28 cellular contexts compared by ENCODE assay signal in the genomic region with DNA sequence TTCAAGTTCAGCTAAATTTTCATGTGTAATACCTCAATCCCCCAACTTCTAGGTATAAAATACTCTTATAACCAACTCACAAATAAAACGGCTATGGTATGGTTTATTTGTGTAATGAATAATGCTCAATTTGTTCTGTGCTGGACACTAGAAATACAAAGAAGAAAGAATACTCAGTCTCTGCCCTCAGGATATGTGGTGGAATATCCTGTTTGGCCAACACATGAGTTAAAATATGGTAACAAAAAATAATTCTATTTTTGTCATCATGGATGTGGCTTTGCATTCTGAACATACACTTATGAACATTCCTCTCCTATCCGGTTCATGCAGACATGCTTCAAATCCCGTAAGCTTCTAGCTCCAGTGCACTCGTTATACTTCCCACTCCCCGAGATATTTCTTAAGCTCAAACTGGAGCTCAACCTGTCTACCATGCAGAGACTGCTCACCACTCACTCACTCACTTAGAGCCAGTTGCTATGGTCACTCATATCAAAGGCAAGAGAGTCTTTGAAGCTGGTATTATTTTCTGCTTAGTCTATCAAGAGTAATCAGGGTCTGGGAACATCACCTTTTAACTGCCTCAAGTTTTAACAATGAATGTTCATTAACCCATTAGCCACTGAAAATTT. TPM values are rescaled to one million over a fixed set of nuclear protein-coding genes. Genes with fewer than 3 reads are reported as not detected.
DNase-seq lines count a peak whose midpoint lies in the region; ATAC-seq and TF ChIP-seq lines count a peak whose summit lies in the region.
"Had no signal": no experiment of that assay in that cellular context is flagged by ENCODE, and none has a peak within 500 bp of the region (broad histone marks: within the 10 kb centered on the region; RNA-seq: fewer than 3 reads in every experiment).

No MANE protein-coding gene starts in this region.

- peaks cover 3% of the 10 kb centered on the region for H3K4me1 ChIP-seq in right cardiac atrium (ENCODE audit: control insufficient read depth, insufficient read depth, low read length)
- peaks cover 29% of the 10 kb centered on the region for H3K4me1 ChIP-seq in psoas muscle
- H3K4me1 ChIP-seq: testis, uterus had no signal

- no peaks in the 10 kb centered on the region for H3K27me3 Mint-ChIP-seq in brain
- no peaks in the 10 kb centered on the region for H3K27me3 Mint-ChIP-seq in stimulated activated naive B cell treated with anti-CD40 and anti-IgM and Interleukin-4, amounts not matched to agents 10 μg/mL and 1 μg/mL and 100 μg/mL, for 72 hours
- H3K27me3 Mint-ChIP-seq: activated B cell treated with CpG ODN at 0.5 μM for 24 hours; activated naive CD4-positive, alpha-beta T cell treated with anti-CD3 and anti-CD28 coated beads, Interleukin-2, amount 50 U/mL, for 24 hours; effector memory CD8-positive, alpha-beta T cell; stimulated activated memory B cell treated with anti-CD40 and anti-IgM and Interleukin-4, amounts not matched to agents 10 μg/mL and 1 μg/mL and 100 μg/mL, for 72 hours had no signal

- ATAC-seq in right cardiac atrium (peak; percentile 46 to 53), psoas muscle (peak; percentile 59 to 76 (median 67))
- ATAC-seq in stimulated activated naive B cell treated with anti-CD40 and anti-IgM and Interleukin-4, amounts not matched to agents 10 μg/mL and 1 μg/mL and 100 μg/mL, for 72 hours (replicated peaks): no peak
- ATAC-seq: effector memory CD8-positive, alpha-beta T cell; gastroesophageal sphincter; HepG2; stimulated activated memory B cell treated with anti-CD40 and anti-IgM and Interleukin-4, amounts not matched to agents 10 μg/mL and 1 μg/mL and 100 μg/mL, for 72 hours had no signal

- H3K27ac Mint-ChIP-seq in brain: peak overlapping the region in 3 of 5 experiments; percentile 7 to 40 (median 23)
- H3K27ac Mint-ChIP-seq in stimulated activated naive B cell treated with anti-CD40 and anti-IgM and Interleukin-4, amounts not matched to agents 10 μg/mL and 1 μg/mL and 100 μg/mL, for 72 hours: no peak overlapping the region
- H3K27ac Mint-ChIP-seq: activated B cell treated with CpG ODN at 0.5 μM for 24 hours; activated naive CD4-positive, alpha-beta T cell treated with anti-CD3 and anti-CD28 coated beads, Interleukin-2, amount 50 U/mL, for 24 hours; effector memory CD8-positive, alpha-beta T cell; stimulated activated memory B cell treated with anti-CD40 and anti-IgM and Interleukin-4, amounts not matched to agents 10 μg/mL and 1 μg/mL and 100 μg/mL, for 72 hours had no signal

- TF ChIP-seq CTCF in brain (conservative IDR thresholded peaks at IDR 0.05): no peak
- no peak for TF ChIP-seq CTCF in psoas muscle (IDR thresholded peaks at IDR 0.05)

- no peak overlapping the region for H3K27ac ChIP-seq in right cardiac atrium (ENCODE audit: low read length)
- peak overlapping the region; percentile 41 for H3K27ac ChIP-seq in psoas muscle
- H3K27ac ChIP-seq: C4-2B, esophagus muscularis mucosa, gastroesophageal sphincter, HL-60, testis, uterus had no signal

- no peaks in the 10 kb centered on the region for H3K9me3 ChIP-seq in right cardiac atrium (ENCODE audit: control insufficient read depth, low read length)
- no peaks in the 10 kb centered on the region for H3K9me3 ChIP-seq in psoas muscle
- H3K9me3 ChIP-seq: esophagus muscularis mucosa, gastroesophageal sphincter, HAP-1, testis, uterus had no signal

- H3K4me3 ChIP-seq in right cardiac atrium (ENCODE audit: low read length) (no peak overlapping the region), psoas muscle (peak overlapping the region; percentile 6)
- H3K4me3 ChIP-seq: esophagus muscularis mucosa, gastroesophageal sphincter, HAP-1, lung, testis, uterus had no signal

- peaks cover 4 to 25% of the 10 kb centered on the region in 2 donors for H3K36me3 ChIP-seq in psoas muscle (ENCODE audit: insufficient read depth in 1 of 2, low read depth in 1 of 2)
- H3K36me3 ChIP-seq: esophagus muscularis mucosa, HAP-1, uterus had no signal

- 53% methylated on average over 5 of the region's 5 CpGs for WGBS in right cardiac atrium
- WGBS in psoas muscle, 3 donors: 25 to 48% (median 40%) methylated on average over 5 of the region's 5 CpGs

- H3K9me3 Mint-ChIP-seq in brain: no peaks in the 10 kb centered on the region
- no peaks in the 10 kb centered on the region for H3K9me3 Mint-ChIP-seq in stimulated activated naive B cell treated with anti-CD40 and anti-IgM and Interleukin-4, amounts not matched to agents 10 μg/mL and 1 μg/mL and 100 μg/mL, for 72 hours
- H3K9me3 Mint-ChIP-seq: activated naive CD4-positive, alpha-beta T cell treated with anti-CD3 and anti-CD28 coated beads, Interleukin-2, amount 50 U/mL, for 24 hours; effector memory CD8-positive, alpha-beta T cell; stimulated activated memory B cell treated with anti-CD40 and anti-IgM and Interleukin-4, amounts not matched to agents 10 μg/mL and 1 μg/mL and 100 μg/mL, for 72 hours had no signal

- H3K4me3 Mint-ChIP-seq in brain: peak overlapping the region in 1 of 5 experiments; percentile 9
- no peak overlapping the region for H3K4me3 Mint-ChIP-seq in stimulated activated naive B cell treated with anti-CD40 and anti-IgM and Interleukin-4, amounts not matched to agents 10 μg/mL and 1 μg/mL and 100 μg/mL, for 72 hours
- H3K4me3 Mint-ChIP-seq: activated B cell treated with CpG ODN at 0.5 μM for 24 hours; activated naive CD4-positive, alpha-beta T cell treated with anti-CD3 and anti-CD28 coated beads, Interleukin-2, amount 50 U/mL, for 24 hours; effector memory CD8-positive, alpha-beta T cell; stimulated activated memory B cell treated with anti-CD40 and anti-IgM and Interleukin-4, amounts not matched to agents 10 μg/mL and 1 μg/mL and 100 μg/mL, for 72 hours had no signal

- intact Hi-C loops in right cardiac atrium (cut with DNase I): no loop called here
- intact Hi-C loops in psoas muscle (cut with DNase I): no loop called here

- peaks cover 67% of the 10 kb centered on the region for H3K36me3 Mint-ChIP-seq in brain
- peaks cover 8 to 13% of the 10 kb centered on the region in 2 donors for H3K36me3 Mint-ChIP-seq in stimulated activated naive B cell treated with anti-CD40 and anti-IgM and Interleukin-4, amounts not matched to agents 10 μg/mL and 1 μg/mL and 100 μg/mL, for 72 hours

- H3K27me3 ChIP-seq in right cardiac atrium (ENCODE audit: control insufficient read depth, insufficient read depth): no peaks in the 10 kb centered on the region
- no peaks in the 10 kb centered on the region for H3K27me3 ChIP-seq in psoas muscle (ENCODE audit: insufficient read depth in 3 of 3, low read length in 2 of 3)
- H3K27me3 ChIP-seq: esophagus muscularis mucosa, gastroesophageal sphincter, testis, uterus had no signal

- H3K4me1 Mint-ChIP-seq in brain: peaks cover 12% of the 10 kb centered on the region
- peaks cover 0 to 5% of the 10 kb centered on the region in 2 donors for H3K4me1 Mint-ChIP-seq in stimulated activated naive B cell treated with anti-CD40 and anti-IgM and Interleukin-4, amounts not matched to agents 10 μg/mL and 1 μg/mL and 100 μg/mL, for 72 hours
- H3K4me1 Mint-ChIP-seq: activated B cell treated with CpG ODN at 0.5 μM for 24 hours; activated naive CD4-positive, alpha-beta T cell treated with anti-CD3 and anti-CD28 coated beads, Interleukin-2, amount 50 U/mL, for 24 hours; stimulated activated memory B cell treated with anti-CD40 and anti-IgM and Interleukin-4, amounts not matched to agents 10 μg/mL and 1 μg/mL and 100 μg/mL, for 72 hours had no signal

- peak; percentile 37 for DNase-seq in LHCN-M2 (ENCODE audit: low read depth)
- no peak for DNase-seq in right cardiac atrium
- no peak for DNase-seq in psoas muscle
- DNase-seq in stimulated activated naive B cell treated with anti-CD40 and anti-IgM and Interleukin-4, amounts not matched to agents 10 μg/mL and 1 μg/mL and 100 μg/mL, for 72 hours: no peak
- no peak for DNase-seq in 8988T
- no peak for DNase-seq in stimulated activated CD4-positive, alpha-beta T cell treated with anti-CD3 and anti-CD28 coated beads, Interleukin-4, amount 100 ng/mL, for 24 hours
- DNase-seq: activated B cell treated with CpG ODN at 0.5 μM for 24 hours; activated CD4-positive, alpha-beta T cell treated with anti-CD3 and anti-CD28 coated beads, Interleukin-2, amount 50 U/mL, for 48 hours; activated CD8-positive, alpha-beta memory T cell treated with anti-CD3 and anti-CD28 coated beads, Interleukin-2, amount 50 U/mL, for 4 hours; effector memory CD8-positive, alpha-beta T cell; kidney; NCI-H1092 treated with DMSO at 0.1 percent for 48 hours; NCI-H2081; NCI-H446 treated with DMSO at 0.1 percent for 48 hours; T1000; testis; uterus had no signal

RNA-seq across cellular contexts. Expression of gene SLC16A12, which starts 53.8 kb away (rescaled TPM):
- 0.45 and 0.52 TPM in 2 replicates for total RNA-seq in LHCN-M2 (2014; rRNA removed)
- polyA plus RNA-seq in LHCN-M2 (2012): 0.23 TPM
- polyA plus RNA-seq in brain (ENCODE audit: insufficient read depth, low read depth, low replicate concordance): 0.37 TPM
- 1 to 10 TPM; 3.3 to 7.2 (median 5.0) TPM for total RNA-seq in right cardiac atrium
- 2.7 TPM for polyA plus RNA-seq in right cardiac atrium
- total RNA-seq in psoas muscle: 1 to 10 TPM in 3 of 4 donors, under 1 TPM in 1; 0.98 to 1.9 (median 1.2) TPM
- polyA plus RNA-seq in psoas muscle: 1 to 10 TPM in 2 of 3 donors, under 1 TPM in 1; 0.74 to 1.2 (median 1.1) TPM
- total RNA-seq: activated B cell treated with CpG ODN at 0.5 μM for 24 hours, OCI-LY7 had no signal
- polyA plus RNA-seq: HepG2 had no signal

RNA-seq across cellular contexts. Expression of gene PANK1, which starts 55.8 kb away (rescaled TPM):
- total RNA-seq in LHCN-M2 (2014; rRNA removed) (6.3 and 10.4 TPM in 2 replicates), right cardiac atrium (10 to 100 TPM in 3 of 4 donors, 1 to 10 TPM in 1; 7.9 to 14.0 (median 13.1) TPM), psoas muscle (10 to 100 TPM in 3 of 4 donors, 1 to 10 TPM in 1; 3.5 to 17.0 (median 11.8) TPM)
- 3.3 TPM for polyA plus RNA-seq in LHCN-M2 (2012)
- polyA plus RNA-seq in brain (ENCODE audit: insufficient read depth, low read depth, low replicate concordance) (4.6 TPM), right cardiac atrium (5.0 TPM), psoas muscle (1 to 10 TPM in 2 of 3 donors, under 1 TPM in 1; 0.91 to 6.3 (median 4.8) TPM)

Comparison
In these comparisons a context has a peak if more than half of its experiments do, and no peak if none do; other contexts are left out.
1. ATAC-seq: peak in right cardiac atrium (2 of 2) and psoas muscle (4 of 4); none in stimulated activated naive B cell treated with anti-CD40 and anti-IgM and Interleukin-4, amounts not matched to agents 10 μg/mL and 1 μg/mL and 100 μg/mL, for 72 hours (0 of 2).